ENCODE assay signal across 8 cellular contexts in the genomic region with DNA sequence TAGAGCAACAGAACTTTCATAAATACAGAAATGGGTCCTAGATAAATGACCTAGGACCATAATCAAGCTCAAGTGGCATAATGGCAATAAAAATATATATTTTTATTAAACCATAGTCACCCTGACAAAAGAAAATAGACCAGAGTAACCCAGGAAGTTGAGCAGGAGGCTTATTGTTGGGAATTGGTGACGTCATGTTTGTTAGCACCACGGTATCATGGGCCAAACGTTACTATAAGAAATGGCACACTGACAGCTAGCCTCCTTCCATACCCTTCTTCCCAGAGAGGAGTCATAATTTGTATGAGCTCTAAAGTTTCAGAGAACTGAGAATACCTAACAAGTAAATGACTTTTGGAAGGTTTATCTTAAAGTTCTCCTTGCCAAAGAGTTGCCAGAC.
"Had no signal": no experiment of that assay in that cellular context is flagged by ENCODE, and none has a peak within 500 bp of the region (broad histone marks: within the 10 kb centered on the region; RNA-seq: fewer than 3 reads in every experiment).

No MANE protein-coding gene starts in this region.

- DNase-seq: GDM1, GF-D8 had no signal

- H3K4me3 ChIP-seq: GM12878 had no signal

- ATAC-seq: GM12878 had no signal

- FAIRE-seq: G401.6, GM12878, GM12891, GM12892, GM18507, GM19239 had no signal
